ENCODE assay signal across 1 cellular context in the genomic region with DNA sequence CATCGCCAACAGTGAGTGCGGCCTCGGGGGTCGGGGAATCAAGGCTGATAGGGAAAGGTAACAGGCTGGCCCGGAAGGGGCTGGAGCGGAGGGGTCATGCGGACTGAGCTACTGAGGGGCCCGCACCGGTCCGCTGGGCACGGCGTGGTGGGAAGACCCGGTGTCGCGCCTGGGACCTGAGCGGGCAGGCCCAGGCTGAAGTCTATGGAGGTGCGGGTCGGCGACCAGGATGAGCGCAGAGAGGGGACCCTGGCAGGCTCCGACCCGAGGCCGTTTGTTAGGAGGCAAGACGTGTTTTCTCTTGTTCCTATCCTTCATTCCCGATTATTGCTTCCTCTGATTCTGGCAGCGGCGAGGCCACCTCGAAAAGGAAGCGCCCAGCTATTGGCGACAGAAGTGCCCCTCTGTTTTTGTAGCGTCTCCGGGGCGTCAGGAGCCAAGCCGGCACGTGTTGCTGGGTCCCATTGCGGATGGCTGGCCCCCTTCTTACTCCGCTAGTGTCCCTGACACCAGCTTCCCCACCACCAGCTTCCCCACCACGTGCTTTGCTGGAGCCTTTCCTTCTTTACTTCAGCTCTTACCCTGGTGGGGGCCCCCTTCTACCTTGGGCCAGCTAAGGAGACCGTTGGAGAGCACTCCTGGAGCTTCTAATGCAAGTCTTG.
TF ChIP-seq lines count a peak whose summit lies in the region.

No MANE protein-coding gene starts in this region.

TF ChIP-seq in K562, 482 proteins besides CTCF, POLR2A, EP300 and RAD21 (continued from another document and continues in another):
- TF ChIP-seq, protein P1, sequence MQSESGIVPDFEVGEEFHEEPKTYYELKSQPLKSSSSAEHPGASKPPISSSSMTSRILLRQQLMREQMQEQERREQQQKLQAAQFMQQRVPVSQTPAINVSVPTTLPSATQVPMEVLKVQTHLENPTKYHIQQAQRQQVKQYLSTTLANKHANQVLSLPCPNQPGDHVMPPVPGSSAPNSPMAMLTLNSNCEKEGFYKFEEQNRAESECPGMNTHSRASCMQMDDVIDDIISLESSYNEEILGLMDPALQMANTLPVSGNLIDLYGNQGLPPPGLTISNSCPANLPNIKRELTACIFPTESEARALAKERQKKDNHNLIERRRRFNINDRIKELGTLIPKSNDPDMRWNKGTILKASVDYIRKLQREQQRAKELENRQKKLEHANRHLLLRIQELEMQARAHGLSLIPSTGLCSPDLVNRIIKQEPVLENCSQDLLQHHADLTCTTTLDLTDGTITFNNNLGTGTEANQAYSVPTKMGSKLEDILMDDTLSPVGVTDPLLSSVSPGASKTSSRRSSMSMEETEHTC (IDR thresholded peaks at IDR 0.05), result peak; percentile 47; the same call in 1 of the 2 replicates
- TF ChIP-seq, protein P2, sequence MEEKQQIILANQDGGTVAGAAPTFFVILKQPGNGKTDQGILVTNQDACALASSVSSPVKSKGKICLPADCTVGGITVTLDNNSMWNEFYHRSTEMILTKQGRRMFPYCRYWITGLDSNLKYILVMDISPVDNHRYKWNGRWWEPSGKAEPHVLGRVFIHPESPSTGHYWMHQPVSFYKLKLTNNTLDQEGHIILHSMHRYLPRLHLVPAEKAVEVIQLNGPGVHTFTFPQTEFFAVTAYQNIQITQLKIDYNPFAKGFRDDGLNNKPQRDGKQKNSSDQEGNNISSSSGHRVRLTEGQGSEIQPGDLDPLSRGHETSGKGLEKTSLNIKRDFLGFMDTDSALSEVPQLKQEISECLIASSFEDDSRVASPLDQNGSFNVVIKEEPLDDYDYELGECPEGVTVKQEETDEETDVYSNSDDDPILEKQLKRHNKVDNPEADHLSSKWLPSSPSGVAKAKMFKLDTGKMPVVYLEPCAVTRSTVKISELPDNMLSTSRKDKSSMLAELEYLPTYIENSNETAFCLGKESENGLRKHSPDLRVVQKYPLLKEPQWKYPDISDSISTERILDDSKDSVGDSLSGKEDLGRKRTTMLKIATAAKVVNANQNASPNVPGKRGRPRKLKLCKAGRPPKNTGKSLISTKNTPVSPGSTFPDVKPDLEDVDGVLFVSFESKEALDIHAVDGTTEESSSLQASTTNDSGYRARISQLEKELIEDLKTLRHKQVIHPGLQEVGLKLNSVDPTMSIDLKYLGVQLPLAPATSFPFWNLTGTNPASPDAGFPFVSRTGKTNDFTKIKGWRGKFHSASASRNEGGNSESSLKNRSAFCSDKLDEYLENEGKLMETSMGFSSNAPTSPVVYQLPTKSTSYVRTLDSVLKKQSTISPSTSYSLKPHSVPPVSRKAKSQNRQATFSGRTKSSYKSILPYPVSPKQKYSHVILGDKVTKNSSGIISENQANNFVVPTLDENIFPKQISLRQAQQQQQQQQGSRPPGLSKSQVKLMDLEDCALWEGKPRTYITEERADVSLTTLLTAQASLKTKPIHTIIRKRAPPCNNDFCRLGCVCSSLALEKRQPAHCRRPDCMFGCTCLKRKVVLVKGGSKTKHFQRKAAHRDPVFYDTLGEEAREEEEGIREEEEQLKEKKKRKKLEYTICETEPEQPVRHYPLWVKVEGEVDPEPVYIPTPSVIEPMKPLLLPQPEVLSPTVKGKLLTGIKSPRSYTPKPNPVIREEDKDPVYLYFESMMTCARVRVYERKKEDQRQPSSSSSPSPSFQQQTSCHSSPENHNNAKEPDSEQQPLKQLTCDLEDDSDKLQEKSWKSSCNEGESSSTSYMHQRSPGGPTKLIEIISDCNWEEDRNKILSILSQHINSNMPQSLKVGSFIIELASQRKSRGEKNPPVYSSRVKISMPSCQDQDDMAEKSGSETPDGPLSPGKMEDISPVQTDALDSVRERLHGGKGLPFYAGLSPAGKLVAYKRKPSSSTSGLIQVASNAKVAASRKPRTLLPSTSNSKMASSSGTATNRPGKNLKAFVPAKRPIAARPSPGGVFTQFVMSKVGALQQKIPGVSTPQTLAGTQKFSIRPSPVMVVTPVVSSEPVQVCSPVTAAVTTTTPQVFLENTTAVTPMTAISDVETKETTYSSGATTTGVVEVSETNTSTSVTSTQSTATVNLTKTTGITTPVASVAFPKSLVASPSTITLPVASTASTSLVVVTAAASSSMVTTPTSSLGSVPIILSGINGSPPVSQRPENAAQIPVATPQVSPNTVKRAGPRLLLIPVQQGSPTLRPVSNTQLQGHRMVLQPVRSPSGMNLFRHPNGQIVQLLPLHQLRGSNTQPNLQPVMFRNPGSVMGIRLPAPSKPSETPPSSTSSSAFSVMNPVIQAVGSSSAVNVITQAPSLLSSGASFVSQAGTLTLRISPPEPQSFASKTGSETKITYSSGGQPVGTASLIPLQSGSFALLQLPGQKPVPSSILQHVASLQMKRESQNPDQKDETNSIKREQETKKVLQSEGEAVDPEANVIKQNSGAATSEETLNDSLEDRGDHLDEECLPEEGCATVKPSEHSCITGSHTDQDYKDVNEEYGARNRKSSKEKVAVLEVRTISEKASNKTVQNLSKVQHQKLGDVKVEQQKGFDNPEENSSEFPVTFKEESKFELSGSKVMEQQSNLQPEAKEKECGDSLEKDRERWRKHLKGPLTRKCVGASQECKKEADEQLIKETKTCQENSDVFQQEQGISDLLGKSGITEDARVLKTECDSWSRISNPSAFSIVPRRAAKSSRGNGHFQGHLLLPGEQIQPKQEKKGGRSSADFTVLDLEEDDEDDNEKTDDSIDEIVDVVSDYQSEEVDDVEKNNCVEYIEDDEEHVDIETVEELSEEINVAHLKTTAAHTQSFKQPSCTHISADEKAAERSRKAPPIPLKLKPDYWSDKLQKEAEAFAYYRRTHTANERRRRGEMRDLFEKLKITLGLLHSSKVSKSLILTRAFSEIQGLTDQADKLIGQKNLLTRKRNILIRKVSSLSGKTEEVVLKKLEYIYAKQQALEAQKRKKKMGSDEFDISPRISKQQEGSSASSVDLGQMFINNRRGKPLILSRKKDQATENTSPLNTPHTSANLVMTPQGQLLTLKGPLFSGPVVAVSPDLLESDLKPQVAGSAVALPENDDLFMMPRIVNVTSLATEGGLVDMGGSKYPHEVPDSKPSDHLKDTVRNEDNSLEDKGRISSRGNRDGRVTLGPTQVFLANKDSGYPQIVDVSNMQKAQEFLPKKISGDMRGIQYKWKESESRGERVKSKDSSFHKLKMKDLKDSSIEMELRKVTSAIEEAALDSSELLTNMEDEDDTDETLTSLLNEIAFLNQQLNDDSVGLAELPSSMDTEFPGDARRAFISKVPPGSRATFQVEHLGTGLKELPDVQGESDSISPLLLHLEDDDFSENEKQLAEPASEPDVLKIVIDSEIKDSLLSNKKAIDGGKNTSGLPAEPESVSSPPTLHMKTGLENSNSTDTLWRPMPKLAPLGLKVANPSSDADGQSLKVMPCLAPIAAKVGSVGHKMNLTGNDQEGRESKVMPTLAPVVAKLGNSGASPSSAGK (IDR thresholded peaks at IDR 0.05), result peak; percentile 45
- TF ChIP-seq, protein P3, sequence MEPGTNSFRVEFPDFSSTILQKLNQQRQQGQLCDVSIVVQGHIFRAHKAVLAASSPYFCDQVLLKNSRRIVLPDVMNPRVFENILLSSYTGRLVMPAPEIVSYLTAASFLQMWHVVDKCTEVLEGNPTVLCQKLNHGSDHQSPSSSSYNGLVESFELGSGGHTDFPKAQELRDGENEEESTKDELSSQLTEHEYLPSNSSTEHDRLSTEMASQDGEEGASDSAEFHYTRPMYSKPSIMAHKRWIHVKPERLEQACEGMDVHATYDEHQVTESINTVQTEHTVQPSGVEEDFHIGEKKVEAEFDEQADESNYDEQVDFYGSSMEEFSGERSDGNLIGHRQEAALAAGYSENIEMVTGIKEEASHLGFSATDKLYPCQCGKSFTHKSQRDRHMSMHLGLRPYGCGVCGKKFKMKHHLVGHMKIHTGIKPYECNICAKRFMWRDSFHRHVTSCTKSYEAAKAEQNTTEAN (CRISPR knock-in tag; IDR thresholded peaks at IDR 0.05), result 0 out of 2 replicates have a peak, but pooled peaks have one; percentile 18
- TF ChIP-seq C11orf30 (IDR thresholded peaks at IDR 0.05; ENCODE audit: low read depth) (no peak), TCF3 (CRISPR knock-in tag; IDR thresholded peaks at IDR 0.05) (no peak), RFX7 (CRISPR knock-in tag; IDR thresholded peaks at IDR 0.05) (no peak), POLR2AphosphoS2 (IDR thresholded peaks at IDR 0.05; ENCODE audit: low read length) (no peak), ARID1B (IDR thresholded peaks at IDR 0.05) (no peak), HOXB6 (CRISPR knock-in tag; IDR thresholded peaks at IDR 0.05; ENCODE audit: borderline replicate concordance) (no peak), CBFA2T3 (IDR thresholded peaks at IDR 0.05) (no peak), POLR3A (IDR thresholded peaks at IDR 0.05; ENCODE audit: borderline replicate concordance, extremely low read depth, insufficient read depth, insufficient read length) (no peak), ZNF431 (CRISPR knock-in tag; IDR thresholded peaks at IDR 0.05) (no peak), PTTG1 (tag; IDR thresholded peaks at IDR 0.05; ENCODE audit: low read depth) (no peak), ZNF354B (CRISPR knock-in tag; IDR thresholded peaks at IDR 0.05) (no peak), ZNF551 (CRISPR knock-in tag; IDR thresholded peaks at IDR 0.05) (no peak), HNRNPLL (IDR thresholded peaks at IDR 0.05; ENCODE audit: low read depth, low read length, poor library complexity, severe bottlenecking) (no peak), SMAD1 (IDR thresholded peaks at IDR 0.05; ENCODE audit: low read depth, low read length, partially characterized antibody) (no peak), EZH2 (IDR thresholded peaks at IDR 0.05; ENCODE audit: borderline replicate concordance, low read depth, low read length) (no peak), LCOR (CRISPR knock-in tag; IDR thresholded peaks at IDR 0.05) (no peak; the same call in 1 of the 2 replicates)
- TF ChIP-seq, protein P4, sequence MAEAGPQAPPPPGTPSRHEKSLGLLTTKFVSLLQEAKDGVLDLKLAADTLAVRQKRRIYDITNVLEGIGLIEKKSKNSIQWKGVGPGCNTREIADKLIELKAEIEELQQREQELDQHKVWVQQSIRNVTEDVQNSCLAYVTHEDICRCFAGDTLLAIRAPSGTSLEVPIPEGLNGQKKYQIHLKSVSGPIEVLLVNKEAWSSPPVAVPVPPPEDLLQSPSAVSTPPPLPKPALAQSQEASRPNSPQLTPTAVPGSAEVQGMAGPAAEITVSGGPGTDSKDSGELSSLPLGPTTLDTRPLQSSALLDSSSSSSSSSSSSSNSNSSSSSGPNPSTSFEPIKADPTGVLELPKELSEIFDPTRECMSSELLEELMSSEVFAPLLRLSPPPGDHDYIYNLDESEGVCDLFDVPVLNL (CRISPR knock-in tag; IDR thresholded peaks at IDR 0.05; ENCODE audit: low read depth), result no peak
- TF ChIP-seq, protein P5, sequence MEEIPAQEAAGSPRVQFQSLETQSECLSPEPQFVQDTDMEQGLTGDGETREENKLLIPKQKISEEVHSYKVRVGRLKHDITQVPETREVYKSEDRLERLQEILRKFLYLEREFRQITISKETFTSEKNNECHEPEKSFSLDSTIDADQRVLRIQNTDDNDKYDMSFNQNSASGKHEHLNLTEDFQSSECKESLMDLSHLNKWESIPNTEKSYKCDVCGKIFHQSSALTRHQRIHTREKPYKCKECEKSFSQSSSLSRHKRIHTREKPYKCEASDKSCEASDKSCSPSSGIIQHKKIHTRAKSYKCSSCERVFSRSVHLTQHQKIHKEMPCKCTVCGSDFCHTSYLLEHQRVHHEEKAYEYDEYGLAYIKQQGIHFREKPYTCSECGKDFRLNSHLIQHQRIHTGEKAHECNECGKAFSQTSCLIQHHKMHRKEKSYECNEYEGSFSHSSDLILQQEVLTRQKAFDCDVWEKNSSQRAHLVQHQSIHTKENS (CRISPR knock-in tag; IDR thresholded peaks at IDR 0.05), result no peak
- TF ChIP-seq, protein P6, sequence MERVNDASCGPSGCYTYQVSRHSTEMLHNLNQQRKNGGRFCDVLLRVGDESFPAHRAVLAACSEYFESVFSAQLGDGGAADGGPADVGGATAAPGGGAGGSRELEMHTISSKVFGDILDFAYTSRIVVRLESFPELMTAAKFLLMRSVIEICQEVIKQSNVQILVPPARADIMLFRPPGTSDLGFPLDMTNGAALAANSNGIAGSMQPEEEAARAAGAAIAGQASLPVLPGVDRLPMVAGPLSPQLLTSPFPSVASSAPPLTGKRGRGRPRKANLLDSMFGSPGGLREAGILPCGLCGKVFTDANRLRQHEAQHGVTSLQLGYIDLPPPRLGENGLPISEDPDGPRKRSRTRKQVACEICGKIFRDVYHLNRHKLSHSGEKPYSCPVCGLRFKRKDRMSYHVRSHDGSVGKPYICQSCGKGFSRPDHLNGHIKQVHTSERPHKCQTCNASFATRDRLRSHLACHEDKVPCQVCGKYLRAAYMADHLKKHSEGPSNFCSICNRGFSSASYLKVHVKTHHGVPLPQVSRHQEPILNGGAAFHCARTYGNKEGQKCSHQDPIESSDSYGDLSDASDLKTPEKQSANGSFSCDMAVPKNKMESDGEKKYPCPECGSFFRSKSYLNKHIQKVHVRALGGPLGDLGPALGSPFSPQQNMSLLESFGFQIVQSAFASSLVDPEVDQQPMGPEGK (CRISPR knock-in tag; IDR thresholded peaks at IDR 0.05; ENCODE audit: borderline replicate concordance), result no peak
- TF ChIP-seq, protein P7, sequence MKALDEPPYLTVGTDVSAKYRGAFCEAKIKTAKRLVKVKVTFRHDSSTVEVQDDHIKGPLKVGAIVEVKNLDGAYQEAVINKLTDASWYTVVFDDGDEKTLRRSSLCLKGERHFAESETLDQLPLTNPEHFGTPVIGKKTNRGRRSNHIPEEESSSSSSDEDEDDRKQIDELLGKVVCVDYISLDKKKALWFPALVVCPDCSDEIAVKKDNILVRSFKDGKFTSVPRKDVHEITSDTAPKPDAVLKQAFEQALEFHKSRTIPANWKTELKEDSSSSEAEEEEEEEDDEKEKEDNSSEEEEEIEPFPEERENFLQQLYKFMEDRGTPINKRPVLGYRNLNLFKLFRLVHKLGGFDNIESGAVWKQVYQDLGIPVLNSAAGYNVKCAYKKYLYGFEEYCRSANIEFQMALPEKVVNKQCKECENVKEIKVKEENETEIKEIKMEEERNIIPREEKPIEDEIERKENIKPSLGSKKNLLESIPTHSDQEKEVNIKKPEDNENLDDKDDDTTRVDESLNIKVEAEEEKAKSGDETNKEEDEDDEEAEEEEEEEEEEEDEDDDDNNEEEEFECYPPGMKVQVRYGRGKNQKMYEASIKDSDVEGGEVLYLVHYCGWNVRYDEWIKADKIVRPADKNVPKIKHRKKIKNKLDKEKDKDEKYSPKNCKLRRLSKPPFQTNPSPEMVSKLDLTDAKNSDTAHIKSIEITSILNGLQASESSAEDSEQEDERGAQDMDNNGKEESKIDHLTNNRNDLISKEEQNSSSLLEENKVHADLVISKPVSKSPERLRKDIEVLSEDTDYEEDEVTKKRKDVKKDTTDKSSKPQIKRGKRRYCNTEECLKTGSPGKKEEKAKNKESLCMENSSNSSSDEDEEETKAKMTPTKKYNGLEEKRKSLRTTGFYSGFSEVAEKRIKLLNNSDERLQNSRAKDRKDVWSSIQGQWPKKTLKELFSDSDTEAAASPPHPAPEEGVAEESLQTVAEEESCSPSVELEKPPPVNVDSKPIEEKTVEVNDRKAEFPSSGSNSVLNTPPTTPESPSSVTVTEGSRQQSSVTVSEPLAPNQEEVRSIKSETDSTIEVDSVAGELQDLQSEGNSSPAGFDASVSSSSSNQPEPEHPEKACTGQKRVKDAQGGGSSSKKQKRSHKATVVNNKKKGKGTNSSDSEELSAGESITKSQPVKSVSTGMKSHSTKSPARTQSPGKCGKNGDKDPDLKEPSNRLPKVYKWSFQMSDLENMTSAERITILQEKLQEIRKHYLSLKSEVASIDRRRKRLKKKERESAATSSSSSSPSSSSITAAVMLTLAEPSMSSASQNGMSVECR (CRISPR knock-in tag; IDR thresholded peaks at IDR 0.05), result peak; percentile 78
